9 cellular contexts compared by ENCODE assay signal in genomic region chr6:55069132-55069781, GRCh38.
A peak's percentile ranks its signal among the peaks of the same experiment; 100 is the strongest.
DNase-seq lines count a peak whose midpoint lies in the region; ATAC-seq and TF ChIP-seq lines count a peak whose summit lies in the region.
"Had no signal": no experiment of that assay in that cellular context is flagged by ENCODE, and none has a peak within 500 bp of the region (broad histone marks: within the 10 kb centered on the region; RNA-seq: fewer than 3 reads in every experiment).

No MANE protein-coding gene starts in this region.

- no peak overlapping the region for H3K4me3 Mint-ChIP-seq in CD4-positive, alpha-beta T cell
- H3K4me3 Mint-ChIP-seq: T-cell had no signal

- no peaks in the 10 kb centered on the region for H3K27me3 Mint-ChIP-seq in CD4-positive, alpha-beta T cell
- H3K27me3 Mint-ChIP-seq: T-cell had no signal

- no peak for ATAC-seq in omental fat pad (ENCODE audit: low FRiP score)
- no peak for ATAC-seq in CD4-positive, alpha-beta T cell (ENCODE audit: poor library complexity)
- ATAC-seq: T-cell had no signal

- CTCF ChIA-PET in CD4-positive, alpha-beta T cell (lab: Charles Lee) = no interaction called here

- H3K36me3 ChIP-seq in SK-N-MC (ENCODE audit: insufficient read depth, low read length) = no peaks in the 10 kb centered on the region

- H3K36me3 Mint-ChIP-seq in CD4-positive, alpha-beta T cell (ENCODE audit: low read depth) = no peaks in the 10 kb centered on the region
- H3K36me3 Mint-ChIP-seq: T-cell had no signal

- no peak for TF ChIP-seq CTCF in omental fat pad (IDR thresholded peaks at IDR 0.05)
- no peak for TF ChIP-seq CTCF in CD4-positive, alpha-beta T cell (IDR thresholded peaks at IDR 0.05)

- no peak overlapping the region for H3K27ac Mint-ChIP-seq in CD4-positive, alpha-beta T cell
- H3K27ac Mint-ChIP-seq: T-cell had no signal

- intact Hi-C loops in CD4-positive, alpha-beta T cell (cut with DNase I, micrococcal nuclease) = no loop called here

- H3K27me3 ChIP-seq in CD4-positive, alpha-beta T cell (ENCODE audit: control insufficient read depth, insufficient read depth, low read length) = no peaks in the 10 kb centered on the region

- no peak overlapping the region for H3K27ac ChIP-seq in SK-N-MC
- no peak overlapping the region for H3K27ac ChIP-seq in CD4-positive, alpha-beta T cell (ENCODE audit: low read depth, low read length)

- H3K9me3 Mint-ChIP-seq in CD4-positive, alpha-beta T cell = peaks cover 2% of the 10 kb centered on the region

- no peak overlapping the region for H3K9ac ChIP-seq in SK-N-MC (ENCODE audit: insufficient read length)

- POLR2A ChIA-PET in CD4-positive, alpha-beta T cell (lab: Charles Lee) = no interaction called here

- H3K9me3 ChIP-seq in SK-N-MC (ENCODE audit: low read depth, low read length) = peaks cover 3% of the 10 kb centered on the region; the same call in 1 of the 2 replicates
- H3K9me3 ChIP-seq in CD4-positive, alpha-beta T cell (ENCODE audit: control insufficient read depth, low read length) = no peaks in the 10 kb centered on the region

- no peak overlapping the region for H3K4me3 ChIP-seq in SK-N-MC

- no peaks in the 10 kb centered on the region for H3K4me1 Mint-ChIP-seq in CD4-positive, alpha-beta T cell (ENCODE audit: low read depth)
- H3K4me1 Mint-ChIP-seq: T-cell had no signal

- DNase-seq in DMS53 treated with DMSO at 0.1 percent for 48 hours (lab: John Stamatoyannopoulos, UW; ENCODE audit: unreplicated experiment) = peak; percentile 40
- DNase-seq in HT-29 (ENCODE audit: low spot score) = peak; percentile 79
- peak; percentile 12 for DNase-seq in SK-N-MC (ENCODE audit: low read depth, low spot score)
- DNase-seq in fibroblast of the conjunctiva (ENCODE audit: low read depth) = peak; percentile 31
- DNase-seq in renal cortical epithelial cell (ENCODE audit: low read depth) = peak; percentile 71
- no peak for DNase-seq in omental fat pad (ENCODE audit: low spot score)
- no peak for DNase-seq in CD4-positive, alpha-beta T cell
- DNase-seq in NCI-H128 (lab: John Stamatoyannopoulos, UW; ENCODE audit: unreplicated experiment) = no peak

Comparison
In these comparisons a context has a peak if more than half of its experiments do, and no peak if none do; other contexts are left out.
1. DNase-seq: peak in DMS53 treated with DMSO at 0.1 percent for 48 hours (single experiment), HT-29 (single experiment), SK-N-MC (single experiment), fibroblast of the conjunctiva (single experiment) and renal cortical epithelial cell (single experiment); none in omental fat pad (single experiment), CD4-positive, alpha-beta T cell (0 of 10) and NCI-H128 (single experiment).